In the genomic region with DNA sequence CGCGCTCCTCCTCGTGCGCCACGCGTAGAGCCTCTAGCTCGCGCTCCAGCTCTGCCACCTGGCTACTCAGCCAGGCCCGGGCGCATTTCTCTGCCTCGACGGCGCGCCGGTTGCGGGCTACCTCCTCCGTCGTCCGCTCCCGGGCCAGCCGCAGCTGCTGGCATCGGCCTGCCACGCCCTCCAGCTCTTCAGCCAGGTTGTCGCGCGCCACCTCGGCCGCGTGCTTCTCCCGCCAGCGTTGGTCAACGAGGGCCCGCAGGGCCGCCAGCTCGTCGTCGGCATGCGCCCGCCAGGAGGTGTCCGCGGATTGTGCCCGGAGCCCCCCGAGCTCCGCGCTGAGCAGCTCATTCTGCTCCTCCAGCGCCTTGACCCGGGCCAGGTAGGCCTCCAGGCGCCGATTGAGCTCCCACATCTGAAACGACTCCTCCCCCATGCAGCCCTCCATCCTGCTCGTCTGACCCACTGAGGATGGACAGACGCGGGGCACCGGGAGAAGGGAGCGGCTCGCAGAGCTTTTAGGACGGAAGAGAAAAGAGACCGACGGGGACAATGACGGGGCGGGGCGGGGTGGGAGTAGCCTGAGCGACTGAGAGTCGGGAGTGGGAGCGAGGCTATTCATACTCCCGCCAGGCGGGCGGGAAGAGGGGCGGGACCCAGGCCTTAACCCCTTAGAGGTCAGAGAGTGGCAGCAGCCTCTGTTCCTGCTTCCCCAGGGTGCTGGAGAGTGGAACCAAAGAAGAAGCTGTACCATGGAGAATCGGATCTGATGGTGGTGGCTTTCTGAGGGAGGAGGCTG, we compare ENCODE assay signal across 8 cellular contexts. TPM values are rescaled to one million over a fixed set of nuclear protein-coding genes. Genes with fewer than 3 reads are reported as not detected.
DNase-seq lines count a peak whose midpoint lies in the region; ATAC-seq and TF ChIP-seq lines count a peak whose summit lies in the region.

A gene with protein sequence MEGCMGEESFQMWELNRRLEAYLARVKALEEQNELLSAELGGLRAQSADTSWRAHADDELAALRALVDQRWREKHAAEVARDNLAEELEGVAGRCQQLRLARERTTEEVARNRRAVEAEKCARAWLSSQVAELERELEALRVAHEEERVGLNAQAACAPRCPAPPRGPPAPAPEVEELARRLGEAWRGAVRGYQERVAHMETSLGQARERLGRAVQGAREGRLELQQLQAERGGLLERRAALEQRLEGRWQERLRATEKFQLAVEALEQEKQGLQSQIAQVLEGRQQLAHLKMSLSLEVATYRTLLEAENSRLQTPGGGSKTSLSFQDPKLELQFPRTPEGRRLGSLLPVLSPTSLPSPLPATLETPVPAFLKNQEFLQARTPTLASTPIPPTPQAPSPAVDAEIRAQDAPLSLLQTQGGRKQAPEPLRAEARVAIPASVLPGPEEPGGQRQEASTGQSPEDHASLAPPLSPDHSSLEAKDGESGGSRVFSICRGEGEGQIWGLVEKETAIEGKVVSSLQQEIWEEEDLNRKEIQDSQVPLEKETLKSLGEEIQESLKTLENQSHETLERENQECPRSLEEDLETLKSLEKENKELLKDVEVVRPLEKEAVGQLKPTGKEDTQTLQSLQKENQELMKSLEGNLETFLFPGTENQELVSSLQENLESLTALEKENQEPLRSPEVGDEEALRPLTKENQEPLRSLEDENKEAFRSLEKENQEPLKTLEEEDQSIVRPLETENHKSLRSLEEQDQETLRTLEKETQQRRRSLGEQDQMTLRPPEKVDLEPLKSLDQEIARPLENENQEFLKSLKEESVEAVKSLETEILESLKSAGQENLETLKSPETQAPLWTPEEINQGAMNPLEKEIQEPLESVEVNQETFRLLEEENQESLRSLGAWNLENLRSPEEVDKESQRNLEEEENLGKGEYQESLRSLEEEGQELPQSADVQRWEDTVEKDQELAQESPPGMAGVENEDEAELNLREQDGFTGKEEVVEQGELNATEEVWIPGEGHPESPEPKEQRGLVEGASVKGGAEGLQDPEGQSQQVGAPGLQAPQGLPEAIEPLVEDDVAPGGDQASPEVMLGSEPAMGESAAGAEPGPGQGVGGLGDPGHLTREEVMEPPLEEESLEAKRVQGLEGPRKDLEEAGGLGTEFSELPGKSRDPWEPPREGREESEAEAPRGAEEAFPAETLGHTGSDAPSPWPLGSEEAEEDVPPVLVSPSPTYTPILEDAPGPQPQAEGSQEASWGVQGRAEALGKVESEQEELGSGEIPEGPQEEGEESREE (N-terminal part only) (minus strand): TSS at position 588 of the 796 bp plus-strand sequence. CDS start 143 bp downstream, at position 445.

- H3K27ac Mint-ChIP-seq in activated T-cell treated with anti-CD3 and anti-CD28 coated beads, Interleukin-2, amount 50 U/mL, for 72 hours, result peak within 1 kb of the TSS; percentile 11

- peaks cover 16% of the 10 kb centered on the region for H3K4me1 Mint-ChIP-seq in activated T-cell treated with anti-CD3 and anti-CD28 coated beads, Interleukin-2, amount 50 U/mL, for 72 hours (ENCODE audit: low read depth)

- peak within 1 kb of the TSS; percentile 54 to 57 for H3K4me3 Mint-ChIP-seq in activated T-cell treated with anti-CD3 and anti-CD28 coated beads, Interleukin-2, amount 50 U/mL, for 72 hours

- no peak for DNase-seq in activated T-cell treated with anti-CD3 and anti-CD28 coated beads, Interleukin-2, amount 50 U/mL, for 72 hours
- DNase-seq in activated T-cell treated with anti-CD3 and anti-CD28 coated beads for 4 hours (no peak), left cardiac atrium (peak; percentile 86), posterior vena cava (ENCODE audit: low spot score) (peak; percentile 90), 8988T (no peak)

- no peak for ATAC-seq in activated T-cell treated with anti-CD3 and anti-CD28 coated beads, Interleukin-2, amount 50 U/mL, for 72 hours (replicated peaks in 1 of 2)
- ATAC-seq in left cardiac atrium (peak; percentile 89 to 92), HG03354 (IDR thresholded peaks at IDR 0.05; ENCODE audit: poor library complexity, severe bottlenecking, unreplicated experiment) (no peak), GM21367 (IDR thresholded peaks at IDR 0.05; ENCODE audit: unreplicated experiment) (no peak)

- peaks cover 70% of the 10 kb centered on the region for H3K27me3 Mint-ChIP-seq in activated T-cell treated with anti-CD3 and anti-CD28 coated beads, Interleukin-2, amount 50 U/mL, for 72 hours (ENCODE audit: low read depth)

- intact Hi-C loops in left cardiac atrium (cut with DNase I) (loop anchor here in 1 of 2 donors (1.0 to 5.0 kb wide), 2 partner anchors 17 to 50 kb away; no protein-coding TSS in a partner anchor), posterior vena cava (cut with DNase I) (loop anchor here in 1 of 2 donors (2.0 kb wide), 1 partner anchor 16 kb away; no protein-coding TSS in a partner anchor)

- H3K4me3 ChIP-seq in WI38 (ENCODE audit: low read depth, low read length), result peak within 1 kb of the TSS; percentile 65

- no peaks in the 10 kb centered on the region for H3K9me3 Mint-ChIP-seq in activated T-cell treated with anti-CD3 and anti-CD28 coated beads, Interleukin-2, amount 50 U/mL, for 72 hours

- TF ChIP-seq CTCF in WI38 (IDR thresholded peaks at IDR 0.05; ENCODE audit: low read depth, low read length), result no peak

- no peaks in the 10 kb centered on the region for H3K36me3 Mint-ChIP-seq in activated T-cell treated with anti-CD3 and anti-CD28 coated beads, Interleukin-2, amount 50 U/mL, for 72 hours (ENCODE audit: insufficient read depth in 2 of 2)

RNA-seq across cellular contexts. Expression of the gene that starts here (rescaled TPM):
- under 1 TPM in 1 of 2 donors, not detected in 1; 0.05 TPM for total RNA-seq in activated T-cell treated with anti-CD3 and anti-CD28 coated beads, Interleukin-2, amount 50 U/mL, for 72 hours
- 100 to 1,000 TPM; 224 to 240 TPM for total RNA-seq in left cardiac atrium
- 100 to 1,000 TPM in 1 of 2 donors, 10 to 100 TPM in 1; 100.0 to 142 TPM for total RNA-seq in posterior vena cava

Comparison
In these comparisons a context has a peak if more than half of its experiments do, and no peak if none do; other contexts are left out.
1. RNA of the gene that starts here (total RNA-seq): 224 to 240 TPM in left cardiac atrium and 100.0 to 142 TPM in posterior vena cava; 0.05 TPM in activated T-cell treated with anti-CD3 and anti-CD28 coated beads, Interleukin-2, amount 50 U/mL, for 72 hours; every median in the first group is over 10 times any median in the second.
2. ATAC-seq: peak in left cardiac atrium (2 of 2); none in activated T-cell treated with anti-CD3 and anti-CD28 coated beads, Interleukin-2, amount 50 U/mL, for 72 hours (0 of 2), HG03354 (single experiment) and GM21367 (single experiment).
3. DNase-seq: peak in left cardiac atrium (single experiment) and posterior vena cava (single experiment); none in activated T-cell treated with anti-CD3 and anti-CD28 coated beads, Interleukin-2, amount 50 U/mL, for 72 hours (0 of 2), activated T-cell treated with anti-CD3 and anti-CD28 coated beads for 4 hours (single experiment) and 8988T (single experiment).